Comparison of ENCODE assay signal across 2 cellular contexts in the genomic region with DNA sequence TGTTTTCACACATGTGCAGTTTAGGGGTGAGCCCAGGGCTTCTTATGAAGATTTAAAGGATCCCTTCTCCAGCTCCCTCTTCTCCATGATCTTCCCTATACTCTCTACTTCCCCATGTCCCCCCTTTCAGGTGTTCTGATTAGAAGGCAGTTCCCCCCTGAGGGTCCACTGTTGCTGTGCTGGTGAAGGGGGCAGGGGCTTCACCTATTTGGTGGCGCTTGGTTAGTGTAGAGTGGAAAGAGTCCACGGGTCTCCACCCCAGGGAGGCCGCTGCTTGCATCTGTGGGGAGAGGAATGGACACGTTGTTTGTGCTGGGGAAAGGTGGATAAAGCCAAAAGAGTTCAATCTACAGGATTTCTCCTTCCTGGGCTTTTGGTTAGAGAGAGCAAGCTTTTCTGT.
TF ChIP-seq lines count a peak whose summit lies in the region.

No MANE protein-coding gene starts in this region.

TF ChIP-seq in GM23338, 12 proteins besides CTCF, POLR2A, EP300 and RAD21:
- TF ChIP-seq, protein P1, sequence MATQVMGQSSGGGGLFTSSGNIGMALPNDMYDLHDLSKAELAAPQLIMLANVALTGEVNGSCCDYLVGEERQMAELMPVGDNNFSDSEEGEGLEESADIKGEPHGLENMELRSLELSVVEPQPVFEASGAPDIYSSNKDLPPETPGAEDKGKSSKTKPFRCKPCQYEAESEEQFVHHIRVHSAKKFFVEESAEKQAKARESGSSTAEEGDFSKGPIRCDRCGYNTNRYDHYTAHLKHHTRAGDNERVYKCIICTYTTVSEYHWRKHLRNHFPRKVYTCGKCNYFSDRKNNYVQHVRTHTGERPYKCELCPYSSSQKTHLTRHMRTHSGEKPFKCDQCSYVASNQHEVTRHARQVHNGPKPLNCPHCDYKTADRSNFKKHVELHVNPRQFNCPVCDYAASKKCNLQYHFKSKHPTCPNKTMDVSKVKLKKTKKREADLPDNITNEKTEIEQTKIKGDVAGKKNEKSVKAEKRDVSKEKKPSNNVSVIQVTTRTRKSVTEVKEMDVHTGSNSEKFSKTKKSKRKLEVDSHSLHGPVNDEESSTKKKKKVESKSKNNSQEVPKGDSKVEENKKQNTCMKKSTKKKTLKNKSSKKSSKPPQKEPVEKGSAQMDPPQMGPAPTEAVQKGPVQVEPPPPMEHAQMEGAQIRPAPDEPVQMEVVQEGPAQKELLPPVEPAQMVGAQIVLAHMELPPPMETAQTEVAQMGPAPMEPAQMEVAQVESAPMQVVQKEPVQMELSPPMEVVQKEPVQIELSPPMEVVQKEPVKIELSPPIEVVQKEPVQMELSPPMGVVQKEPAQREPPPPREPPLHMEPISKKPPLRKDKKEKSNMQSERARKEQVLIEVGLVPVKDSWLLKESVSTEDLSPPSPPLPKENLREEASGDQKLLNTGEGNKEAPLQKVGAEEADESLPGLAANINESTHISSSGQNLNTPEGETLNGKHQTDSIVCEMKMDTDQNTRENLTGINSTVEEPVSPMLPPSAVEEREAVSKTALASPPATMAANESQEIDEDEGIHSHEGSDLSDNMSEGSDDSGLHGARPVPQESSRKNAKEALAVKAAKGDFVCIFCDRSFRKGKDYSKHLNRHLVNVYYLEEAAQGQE (IDR thresholded peaks at IDR 0.05; ENCODE audit: unreplicated experiment) = no peak
- TF ChIP-seq STAT1 (IDR thresholded peaks at IDR 0.05; ENCODE audit: unreplicated experiment) (no peak), EZH2 (IDR thresholded peaks at IDR 0.05; ENCODE audit: low read depth, unreplicated experiment) (no peak), NANOG (IDR thresholded peaks at IDR 0.05; ENCODE audit: borderline replicate concordance) (no peak), CREB1 (CRISPR knock-in tag; IDR thresholded peaks at IDR 0.05; ENCODE audit: low read depth) (no peak), ZNF331 (CRISPR knock-in tag; IDR thresholded peaks at IDR 0.05; ENCODE audit: low read depth) (no peak), EZH2phosphoT487 (IDR thresholded peaks at IDR 0.05; ENCODE audit: unreplicated experiment) (no peak), JUNB (IDR thresholded peaks at IDR 0.05; ENCODE audit: unreplicated experiment) (no peak), ZNF114 (CRISPR knock-in tag; IDR thresholded peaks at IDR 0.05) (no peak)
- TF ChIP-seq, protein P2, sequence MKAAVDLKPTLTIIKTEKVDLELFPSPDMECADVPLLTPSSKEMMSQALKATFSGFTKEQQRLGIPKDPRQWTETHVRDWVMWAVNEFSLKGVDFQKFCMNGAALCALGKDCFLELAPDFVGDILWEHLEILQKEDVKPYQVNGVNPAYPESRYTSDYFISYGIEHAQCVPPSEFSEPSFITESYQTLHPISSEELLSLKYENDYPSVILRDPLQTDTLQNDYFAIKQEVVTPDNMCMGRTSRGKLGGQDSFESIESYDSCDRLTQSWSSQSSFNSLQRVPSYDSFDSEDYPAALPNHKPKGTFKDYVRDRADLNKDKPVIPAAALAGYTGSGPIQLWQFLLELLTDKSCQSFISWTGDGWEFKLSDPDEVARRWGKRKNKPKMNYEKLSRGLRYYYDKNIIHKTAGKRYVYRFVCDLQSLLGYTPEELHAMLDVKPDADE (IDR thresholded peaks at IDR 0.05) = no peak
TF ChIP-seq in GM23338: peak in this region for 0.

TF ChIP-seq in H1, 55 proteins besides CTCF, POLR2A, EP300 and RAD21:
- TF ChIP-seq MAFK (IDR thresholded peaks at IDR 0.05; ENCODE audit: low read depth, low read length) = no peak
- no peak for TF ChIP-seq ASH2L (IDR thresholded peaks at IDR 0.05; ENCODE audit: low read length)
- TF ChIP-seq, protein P3, sequence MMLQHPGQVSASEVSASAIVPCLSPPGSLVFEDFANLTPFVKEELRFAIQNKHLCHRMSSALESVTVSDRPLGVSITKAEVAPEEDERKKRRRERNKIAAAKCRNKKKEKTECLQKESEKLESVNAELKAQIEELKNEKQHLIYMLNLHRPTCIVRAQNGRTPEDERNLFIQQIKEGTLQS (IDR thresholded peaks at IDR 0.05; ENCODE audit: insufficient read depth, low read depth, low read length) = no peak
- TF ChIP-seq TCF12 (IDR thresholded peaks at IDR 0.05; ENCODE audit: low read depth, low read length) = no peak
- TF ChIP-seq RXRA (IDR thresholded peaks at IDR 0.05; ENCODE audit: insufficient read depth, low read depth, low read length) = no peak
- TF ChIP-seq SIX5 (IDR thresholded peaks at IDR 0.05; ENCODE audit: low read depth, low read length) = no peak
- no peak for TF ChIP-seq CEBPB (IDR thresholded peaks at IDR 0.05; ENCODE audit: low read depth, low read length)
- TF ChIP-seq CHD1 (IDR thresholded peaks at IDR 0.05; ENCODE audit: low read depth, low read length) = no peak
- TF ChIP-seq, protein P4, sequence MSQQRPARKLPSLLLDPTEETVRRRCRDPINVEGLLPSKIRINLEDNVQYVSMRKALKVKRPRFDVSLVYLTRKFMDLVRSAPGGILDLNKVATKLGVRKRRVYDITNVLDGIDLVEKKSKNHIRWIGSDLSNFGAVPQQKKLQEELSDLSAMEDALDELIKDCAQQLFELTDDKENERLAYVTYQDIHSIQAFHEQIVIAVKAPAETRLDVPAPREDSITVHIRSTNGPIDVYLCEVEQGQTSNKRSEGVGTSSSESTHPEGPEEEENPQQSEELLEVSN (IDR thresholded peaks at IDR 0.05) = no peak
- TF ChIP-seq, protein P5, sequence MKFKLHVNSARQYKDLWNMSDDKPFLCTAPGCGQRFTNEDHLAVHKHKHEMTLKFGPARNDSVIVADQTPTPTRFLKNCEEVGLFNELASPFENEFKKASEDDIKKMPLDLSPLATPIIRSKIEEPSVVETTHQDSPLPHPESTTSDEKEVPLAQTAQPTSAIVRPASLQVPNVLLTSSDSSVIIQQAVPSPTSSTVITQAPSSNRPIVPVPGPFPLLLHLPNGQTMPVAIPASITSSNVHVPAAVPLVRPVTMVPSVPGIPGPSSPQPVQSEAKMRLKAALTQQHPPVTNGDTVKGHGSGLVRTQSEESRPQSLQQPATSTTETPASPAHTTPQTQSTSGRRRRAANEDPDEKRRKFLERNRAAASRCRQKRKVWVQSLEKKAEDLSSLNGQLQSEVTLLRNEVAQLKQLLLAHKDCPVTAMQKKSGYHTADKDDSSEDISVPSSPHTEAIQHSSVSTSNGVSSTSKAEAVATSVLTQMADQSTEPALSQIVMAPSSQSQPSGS (IDR thresholded peaks at IDR 0.05; ENCODE audit: low read length) = no peak
- TF ChIP-seq RBBP5 (IDR thresholded peaks at IDR 0.05; ENCODE audit: borderline replicate concordance, low read depth, low read length) = no peak
